In genomic region chr7:7499892-7500291, GRCh38 we compare ENCODE assay signal across 10 cellular contexts. TPM values are rescaled to one million over a fixed set of nuclear protein-coding genes. Genes with fewer than 3 reads are reported as not detected.
"Had no signal": no experiment of that assay in that cellular context is flagged by ENCODE, and none has a peak within 500 bp of the region (broad histone marks: within the 10 kb centered on the region; RNA-seq: fewer than 3 reads in every experiment).

No MANE protein-coding gene starts in this region.

- DNase-seq: GM23248, GOT3, H7, HFFc6, IMR-90, KG1 had no signal

- H2AFZ ChIP-seq: GM23248 had no signal

- H3K9me3 ChIP-seq: HAP-1 had no signal

- FAIRE-seq: K562 had no signal

- H3K4me3 Mint-ChIP-seq: HFFc6 had no signal

- H3K36me3 ChIP-seq: HAP-1 had no signal

- H3K4me1 ChIP-seq: HAP-1 had no signal

- H3K27ac ChIP-seq: GM23248 had no signal

- H3K4me3 ChIP-seq: GM23248, HAP-1, K562 had no signal

- H3K27ac Mint-ChIP-seq: HFFc6 had no signal

- ATAC-seq: HCT116, K562 had no signal

- H3K9ac ChIP-seq: GM23248 had no signal

- H3K9me3 Mint-ChIP-seq: HFFc6 had no signal

RNA-seq across cellular contexts. Expression of gene COL28A1, which starts 35.8 kb away (rescaled TPM):
- total RNA-seq: GM23248, H4 had no signal
- polyA plus RNA-seq: GM23248 had no signal
